Comparison of ENCODE assay signal across 24 cellular contexts in the genomic region with DNA sequence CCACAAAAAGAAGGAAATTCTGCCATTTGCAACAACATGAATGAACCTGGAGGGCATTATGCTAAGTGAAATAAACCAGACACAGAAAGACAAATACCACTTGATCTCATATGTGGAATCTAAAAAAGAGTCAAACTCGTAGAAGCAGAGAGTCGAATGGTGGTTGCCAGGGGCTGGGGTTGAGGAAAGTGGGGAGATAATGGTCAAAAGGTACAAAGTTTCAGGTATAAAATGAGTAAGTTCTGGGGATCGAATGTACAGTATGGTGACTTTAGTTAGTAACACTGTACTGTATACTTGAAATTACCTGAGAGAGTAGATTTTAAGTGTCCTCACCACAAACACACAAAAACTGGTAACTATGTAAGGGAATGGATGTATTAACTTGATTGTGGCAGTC.
A peak's percentile ranks its signal among the peaks of the same experiment; 100 is the strongest.
DNase-seq lines count a peak whose midpoint lies in the region; ATAC-seq lines count a peak whose summit lies in the region.
"Had no signal": no experiment of that assay in that cellular context is flagged by ENCODE, and none has a peak within 500 bp of the region (broad histone marks: within the 10 kb centered on the region; RNA-seq: fewer than 3 reads in every experiment).

No MANE protein-coding gene starts in this region.

- CTCF ChIA-PET in activated CD8-positive, alpha-beta memory T cell treated with anti-CD3 and anti-CD28 coated beads, Interleukin-2, amount 10 ng/mL, durations not matched to agents 7 days and 5 days (lab: Charles Lee): no interaction called here

- H3K4me3 Mint-ChIP-seq in activated CD8-positive, alpha-beta memory T cell treated with anti-CD3 and anti-CD28 coated beads, Interleukin-2, amount 10 ng/mL, durations not matched to agents 7 days and 5 days: no peak overlapping the region
- H3K4me3 Mint-ChIP-seq: CD4-positive, CD25-positive, alpha-beta regulatory T cell; HFFc6 had no signal

- no peak for ATAC-seq in activated CD8-positive, alpha-beta memory T cell treated with anti-CD3 and anti-CD28 coated beads, Interleukin-2, amount 10 ng/mL, durations not matched to agents 7 days and 5 days
- ATAC-seq in HG02870 (IDR thresholded peaks at IDR 0.05; ENCODE audit: unreplicated experiment) (peak; percentile 56), HG03342 (IDR thresholded peaks at IDR 0.05; ENCODE audit: unreplicated experiment) (peak; percentile 38), HG03378 (IDR thresholded peaks at IDR 0.05; ENCODE audit: unreplicated experiment) (no peak)
- ATAC-seq: Right ventricle myocardium inferior had no signal

- no peak for DNase-seq in activated CD8-positive, alpha-beta memory T cell treated with anti-CD3 and anti-CD28 coated beads, Interleukin-2, amount 10 ng/mL, durations not matched to agents 7 days and 5 days
- no peak for DNase-seq in activated CD8-positive, alpha-beta memory T cell treated with anti-CD3 and anti-CD28 coated beads, Interleukin-2, amount 50 U/mL, for 48 hours
- DNase-seq in UCSD-AML1 (lab: John Stamatoyannopoulos, UW; ENCODE audit: unreplicated experiment): no peak
- no peak for DNase-seq in stimulated activated CD4-positive, alpha-beta T cell treated with anti-CD3 and anti-CD28 coated beads, Interleukin-2, amount 100 ng/mL, for 24 hours
- no peak for DNase-seq in GOT3 (lab: John Stamatoyannopoulos, UW)
- DNase-seq: BE2C; CD4-positive, CD25-positive, alpha-beta regulatory T cell; COR-L47; DMS 273 treated with DMSO at 0.1 percent for 48 hours; DND-41; H7; HFFc6; Kasumi-1; MG63; NCI-H1048; NCI-H1436; NCI-H2029; NCI-H2171 treated with DMSO at 0.1 percent for 48 hours; NCI-H446; NCI-H748 treated with DMSO at 0.1 percent for 48 hours had no signal

- H3K27me3 Mint-ChIP-seq in activated CD8-positive, alpha-beta memory T cell treated with anti-CD3 and anti-CD28 coated beads, Interleukin-2, amount 10 ng/mL, durations not matched to agents 7 days and 5 days: peaks cover 26% of the 10 kb centered on the region

- H3K9me3 Mint-ChIP-seq in activated CD8-positive, alpha-beta memory T cell treated with anti-CD3 and anti-CD28 coated beads, Interleukin-2, amount 10 ng/mL, durations not matched to agents 7 days and 5 days (ENCODE audit: low read depth): no peaks in the 10 kb centered on the region
- H3K9me3 Mint-ChIP-seq: HFFc6 had no signal

- peak overlapping the region; percentile 22 for H3K27ac Mint-ChIP-seq in activated CD8-positive, alpha-beta memory T cell treated with anti-CD3 and anti-CD28 coated beads, Interleukin-2, amount 10 ng/mL, durations not matched to agents 7 days and 5 days
- H3K27ac Mint-ChIP-seq: CD4-positive, CD25-positive, alpha-beta regulatory T cell; HFFc6 had no signal

- H3K4me1 Mint-ChIP-seq in activated CD8-positive, alpha-beta memory T cell treated with anti-CD3 and anti-CD28 coated beads, Interleukin-2, amount 10 ng/mL, durations not matched to agents 7 days and 5 days: peaks cover 28% of the 10 kb centered on the region
- H3K4me1 Mint-ChIP-seq: CD4-positive, CD25-positive, alpha-beta regulatory T cell had no signal

- no peaks in the 10 kb centered on the region for H3K36me3 Mint-ChIP-seq in activated CD8-positive, alpha-beta memory T cell treated with anti-CD3 and anti-CD28 coated beads, Interleukin-2, amount 10 ng/mL, durations not matched to agents 7 days and 5 days
- H3K36me3 Mint-ChIP-seq: CD4-positive, CD25-positive, alpha-beta regulatory T cell had no signal

Comparison
In these comparisons a context has a peak if more than half of its experiments do, and no peak if none do; other contexts are left out.
1. ATAC-seq: peak in HG02870 (single experiment) and HG03342 (single experiment); none in activated CD8-positive, alpha-beta memory T cell treated with anti-CD3 and anti-CD28 coated beads, Interleukin-2, amount 10 ng/mL, durations not matched to agents 7 days and 5 days (single experiment) and HG03378 (single experiment).